In the genomic region with DNA sequence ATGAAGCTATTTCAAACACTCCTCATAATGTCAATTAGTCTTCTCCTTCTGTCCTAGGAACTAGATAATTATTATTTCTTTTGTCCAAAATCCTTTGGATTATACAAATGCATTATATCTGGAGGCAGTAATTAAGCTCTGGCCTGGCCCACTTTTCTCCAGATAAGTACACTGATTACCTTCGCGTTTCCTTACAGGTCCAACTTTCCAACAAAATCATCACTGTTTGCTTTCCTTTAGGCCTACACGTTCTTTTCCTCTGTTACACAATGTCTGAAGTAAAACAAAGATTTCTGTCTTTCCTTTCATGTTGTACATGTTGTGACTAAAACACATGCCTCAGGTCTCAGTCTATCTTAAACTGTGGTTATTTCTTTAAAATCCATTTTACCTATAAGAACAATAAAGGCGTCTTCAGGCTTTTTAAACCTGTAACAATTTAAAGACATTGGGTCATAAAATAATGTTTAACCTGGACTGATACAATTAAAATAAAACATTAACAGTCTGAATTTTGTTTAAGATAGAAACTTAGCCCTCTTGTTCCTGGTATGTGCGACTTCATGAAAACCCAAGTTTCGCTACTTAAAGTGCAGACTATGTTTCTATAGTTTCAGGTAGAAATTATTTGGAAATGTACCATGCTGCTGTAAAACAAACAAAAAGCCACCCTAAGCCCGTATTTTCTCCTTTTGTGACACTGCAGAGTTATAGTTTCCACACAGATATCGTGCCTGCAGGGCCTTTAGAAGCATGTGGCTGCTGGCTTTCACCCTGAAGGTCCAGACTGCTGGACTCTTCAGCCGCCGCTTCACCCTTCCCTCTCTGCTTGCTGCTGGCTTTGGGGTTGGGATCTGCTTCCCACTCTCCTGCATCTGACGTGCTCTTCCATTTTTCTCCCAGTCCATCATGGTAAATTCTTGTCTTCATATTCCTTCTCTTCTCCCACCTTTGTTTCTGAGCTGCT, we compare ENCODE assay signal across 1 cellular context.
TF ChIP-seq lines count a peak whose summit lies in the region.

No MANE protein-coding gene starts in this region.

TF ChIP-seq in neural cell, 6 proteins besides CTCF, POLR2A, EP300 and RAD21:
- TF ChIP-seq REST (IDR thresholded peaks at IDR 0.05; ENCODE audit: borderline replicate concordance) (no peak), EZH2 (IDR thresholded peaks at IDR 0.05; ENCODE audit: borderline replicate concordance, insufficient read depth, low read length, poor library complexity, severe bottlenecking) (no peak), TAF1 (IDR thresholded peaks at IDR 0.05; ENCODE audit: low read depth) (no peak), MXI1 (conservative IDR thresholded peaks at IDR 0.05; ENCODE audit: poor library complexity, severe bottlenecking) (no peak), POLR2AphosphoS5 (IDR thresholded peaks at IDR 0.05) (no peak), SMC3 (conservative IDR thresholded peaks at IDR 0.05; ENCODE audit: poor library complexity) (no peak)
TF ChIP-seq in neural cell: peak in this region for 0.
